18 cellular contexts compared by ENCODE assay signal in genomic region chr15:84834969-84835368, GRCh38. TPM values are rescaled to one million over a fixed set of nuclear protein-coding genes. Genes with fewer than 3 reads are reported as not detected.
"Had no signal": no experiment of that assay in that cellular context is flagged by ENCODE, and none has a peak within 500 bp of the region (broad histone marks: within the 10 kb centered on the region; RNA-seq: fewer than 3 reads in every experiment).

No MANE protein-coding gene starts in this region.

- DNase-seq: activated CD4-positive, alpha-beta T cell treated with anti-CD3 and anti-CD28 coated beads for 48 hours; activated naive CD4-positive, alpha-beta T cell treated with anti-CD3 and anti-CD28 coated beads, Interleukin-2, amount 10 ng/mL, durations not matched to agents 7 days and 5 days; activated T-cell treated with anti-CD3 and anti-CD28 coated beads for 4 hours; cortex of kidney; effector CD8-positive, alpha-beta T cell; hippocampal formation; kidney glomerular epithelial cell; lower lobe of right lung; mucosa of descending colon; ovary; SK-N-SH; small intestine; upper lobe of left lung had no signal

- H3K9me3 ChIP-seq: gastroesophageal sphincter, lower lobe of right lung, mucosa of descending colon, ovary, SK-N-SH, upper lobe of left lung had no signal

- H3K36me3 ChIP-seq: lower lobe of right lung, ovary had no signal

- ATAC-seq: gastroesophageal sphincter; lower lobe of right lung; mucosa of descending colon; natural killer cell treated with Interleukin-12 subunit alpha and Interleukin-12 subunit beta and Interleukin-15 and Interleukin-18, amount 100 ng/mL, for 72 hours; WTC11 had no signal

- H3K27ac ChIP-seq: gastroesophageal sphincter, lower lobe of right lung, ovary, upper lobe of left lung had no signal

- H3K27me3 ChIP-seq: gastroesophageal sphincter, ovary, upper lobe of left lung had no signal

- H3K4me3 ChIP-seq: gastroesophageal sphincter, lower lobe of right lung, mucosa of descending colon, ovary, upper lobe of left lung had no signal

- H3K9ac ChIP-seq: SK-N-SH had no signal

RNA-seq across cellular contexts. Expression of gene SLC28A1, which starts 49.5 kb away (rescaled TPM):
- total RNA-seq: activated T-helper 2 cell treated with anti-CD3 and anti-CD28 coated beads, Interferon-gamma antibody, Interleukin-2, Interleukin-4, amounts not matched to agents 10 μg/mL and 5 μg/mL and 100 μg/mL, durations not matched to agents 14 hours and 24 hours and 36 hours; gastroesophageal sphincter; lower lobe of right lung; mucosa of descending colon; natural killer cell treated with Interleukin-12 subunit alpha and Interleukin-12 subunit beta and Interleukin-15 and Interleukin-18, amount 100 ng/mL, for 72 hours; T-helper 1 cell treated with Interleukin-12 subunit alpha and Interleukin-12 subunit beta and Interleukin-4 antibody, amounts not matched to agents 30 ng/mL and 1 ng/mL, for 36 hours; upper lobe of left lung; WTC11 had no signal
- polyA plus RNA-seq: SK-N-SH had no signal
